In genomic region chr2:218271865-218272530, GRCh38 we compare ENCODE assay signal across 1 cellular context.
A peak's percentile ranks its signal among the peaks of the same experiment; 100 is the strongest.
TF ChIP-seq lines count a peak whose summit lies in the region.

No MANE protein-coding gene starts in this region.

TF ChIP-seq in GM12878, 131 proteins besides CTCF, POLR2A, EP300 and RAD21:
- peak; percentile 7; the same call in 1 of the 2 replicates for TF ChIP-seq SPI1 (IDR thresholded peaks at IDR 0.05; ENCODE audit: borderline replicate concordance, insufficient read depth, low read depth, low read length)
- TF ChIP-seq ZNF622 (IDR thresholded peaks at IDR 0.05), result no peak
- no peak for TF ChIP-seq FOXK2 (IDR thresholded peaks at IDR 0.05)
- TF ChIP-seq USF1 (IDR thresholded peaks at IDR 0.05; ENCODE audit: borderline replicate concordance, extremely low read length, insufficient read depth, low read depth, low read length), result no peak
